In genomic region chr5:6282360-6282759, GRCh38 we compare ENCODE assay signal across 3 cellular contexts.
A peak's percentile ranks its signal among the peaks of the same experiment; 100 is the strongest.
TF ChIP-seq lines count a peak whose summit lies in the region.

No MANE protein-coding gene starts in this region.

TF ChIP-seq in A549, 52 proteins besides CTCF, POLR2A, EP300 and RAD21:
- TF ChIP-seq MAFK (IDR thresholded peaks at IDR 0.05; ENCODE audit: partially characterized antibody) (peak; percentile 51), HES2 (IDR thresholded peaks at IDR 0.05) (no peak)

TF ChIP-seq in IMR-90, 13 proteins besides CTCF, POLR2A, EP300 and RAD21:
- no peak for TF ChIP-seq NFE2L2 (IDR thresholded peaks at IDR 0.05; ENCODE audit: low read depth, low read length)
- TF ChIP-seq MAFK (IDR thresholded peaks at IDR 0.05; ENCODE audit: low read depth, low read length) = peak; percentile 38

TF ChIP-seq in K562, 482 proteins besides CTCF, POLR2A, EP300 and RAD21:
- TF ChIP-seq MAFF (IDR thresholded peaks at IDR 0.05; ENCODE audit: low read length) (peak; percentile 32; the same call in 1 of the 2 replicates), C11orf30 (IDR thresholded peaks at IDR 0.05; ENCODE audit: low read depth) (peak; percentile 60), ZNF316 (IDR thresholded peaks at IDR 0.05) (peak; percentile 81), NBN (IDR thresholded peaks at IDR 0.05; ENCODE audit: low read depth) (no peak)
